10 cellular contexts compared by ENCODE assay signal in genomic region chr2:203240491-203240890, GRCh38. TPM values are rescaled to one million over a fixed set of nuclear protein-coding genes. Genes with fewer than 3 reads are reported as not detected.
DNase-seq lines count a peak whose midpoint lies in the region; ATAC-seq and TF ChIP-seq lines count a peak whose summit lies in the region.
"Had no signal": no experiment of that assay in that cellular context is flagged by ENCODE, and none has a peak within 500 bp of the region (broad histone marks: within the 10 kb centered on the region; RNA-seq: fewer than 3 reads in every experiment).

No MANE protein-coding gene starts in this region.

- TF ChIP-seq CTCF in Panc1 (IDR thresholded peaks at IDR 0.05) (no peak), endothelial cell (IDR thresholded peaks at IDR 0.05; ENCODE audit: unreplicated experiment) (no peak), gastrocnemius medialis (IDR thresholded peaks at IDR 0.05 in 4 of 5, conservative IDR thresholded peaks at IDR 0.05 in 1 of 5) (no peak)

- ATAC-seq in Panc1 (no peak), gastrocnemius medialis (no peak)

- no TSS peak for BruUV-seq in Panc1 (replicated peaks; lab: Mats Ljungman, UMichigan)

- DNase-seq in T-helper 1 cell (no peak), Panc1 (ENCODE audit: low read depth, low spot score) (no peak), endothelial cell (ENCODE audit: low spot score) (no peak), gastrocnemius medialis (no peak), COR-L47 (lab: John Stamatoyannopoulos, UW) (no peak), NOMO-1 treated with DMSO at 0.1 percent for 48 hours (lab: John Stamatoyannopoulos, UW; ENCODE audit: unreplicated experiment) (no peak)
- no peak for DNase-seq in activated effector memory CD4-positive, alpha-beta T cell treated with anti-CD3 and anti-CD28 coated beads, Interleukin-2, amount 50 U/mL, for 16 hours
- DNase-seq: NCI-H82; stimulated activated CD4-positive, alpha-beta T cell treated with anti-CD3 and anti-CD28 coated beads, Interleukin-4, amount 100 ng/mL, for 1 hour had no signal

- H3K27ac Mint-ChIP-seq in T-helper 1 cell treated with Interleukin-12 subunit alpha and Interleukin-12 subunit beta and Interleukin-4 antibody, amounts not matched to agents 30 μg/mL and 1 μg/mL, for 36 hours, result peak overlapping the region; percentile 98
- H3K27ac Mint-ChIP-seq in endothelial cell (ENCODE audit: unreplicated experiment), result peak overlapping the region; percentile 71

- H3K4me3 ChIP-seq in Panc1 (ENCODE audit: low read depth in 2 of 2, low read length in 2 of 2) (peak overlapping the region; percentile 92 to 100), gastrocnemius medialis (peak overlapping the region in 1 of 4 donors; percentile 80)

- H3K36me3 ChIP-seq in Panc1 (ENCODE audit: control insufficient read depth, insufficient read depth, low read length) (no peaks in the 10 kb centered on the region; the same call in 1 of the 2 replicates), gastrocnemius medialis (peaks cover 0 to 10% of the 10 kb centered on the region in 2 donors)

- H3K36me3 Mint-ChIP-seq in T-helper 1 cell treated with Interleukin-12 subunit alpha and Interleukin-12 subunit beta and Interleukin-4 antibody, amounts not matched to agents 30 μg/mL and 1 μg/mL, for 36 hours (ENCODE audit: low read depth), result peaks cover 31% of the 10 kb centered on the region
- H3K36me3 Mint-ChIP-seq in endothelial cell (ENCODE audit: low read depth, unreplicated experiment), result peaks cover 9% of the 10 kb centered on the region

- H3K27me3 Mint-ChIP-seq in T-helper 1 cell treated with Interleukin-12 subunit alpha and Interleukin-12 subunit beta and Interleukin-4 antibody, amounts not matched to agents 30 μg/mL and 1 μg/mL, for 36 hours (ENCODE audit: low read depth), result no peaks in the 10 kb centered on the region
- H3K27me3 Mint-ChIP-seq in endothelial cell (ENCODE audit: unreplicated experiment), result peaks cover 9% of the 10 kb centered on the region

- peaks cover 35% of the 10 kb centered on the region for H3K4me1 Mint-ChIP-seq in T-helper 1 cell treated with Interleukin-12 subunit alpha and Interleukin-12 subunit beta and Interleukin-4 antibody, amounts not matched to agents 30 μg/mL and 1 μg/mL, for 36 hours (ENCODE audit: low read depth)
- H3K4me1 Mint-ChIP-seq in endothelial cell (ENCODE audit: unreplicated experiment), result peaks cover 13% of the 10 kb centered on the region

- H3K4me3 Mint-ChIP-seq in T-helper 1 cell treated with Interleukin-12 subunit alpha and Interleukin-12 subunit beta and Interleukin-4 antibody, amounts not matched to agents 30 μg/mL and 1 μg/mL, for 36 hours, result peak overlapping the region; percentile 95
- peak overlapping the region; percentile 96 for H3K4me3 Mint-ChIP-seq in endothelial cell (ENCODE audit: unreplicated experiment)

- POLR2A ChIA-PET in Panc1 (lab: Charles Lee), result no interaction called here

- H3K9me3 Mint-ChIP-seq in T-helper 1 cell treated with Interleukin-12 subunit alpha and Interleukin-12 subunit beta and Interleukin-4 antibody, amounts not matched to agents 30 μg/mL and 1 μg/mL, for 36 hours, result no peaks in the 10 kb centered on the region
- no peaks in the 10 kb centered on the region for H3K9me3 Mint-ChIP-seq in endothelial cell (ENCODE audit: unreplicated experiment)

- H3K27me3 ChIP-seq in Panc1 (ENCODE audit: control insufficient read depth, insufficient read depth, low read length) (no peaks in the 10 kb centered on the region), gastrocnemius medialis (no peaks in the 10 kb centered on the region)

- peak overlapping the region; percentile 95 for H3K27ac ChIP-seq in Panc1 (ENCODE audit: low read length)
- peak overlapping the region in 3 of 4 donors; percentile 92 to 97 (median 95) for H3K27ac ChIP-seq in gastrocnemius medialis

- CTCF ChIA-PET in Panc1 (lab: Charles Lee), result no interaction called here

- intact Hi-C loops in Panc1 (cut with micrococcal nuclease; ENCODE audit: unreplicated experiment), result no loop called here
- intact Hi-C loops in gastrocnemius medialis (cut with DNase I; ENCODE audit: low total_unique reads), result no loop called here

- H3K4me1 ChIP-seq in Panc1 (ENCODE audit: control insufficient read depth, insufficient read depth, low read length), result peaks cover 15% of the 10 kb centered on the region
- H3K4me1 ChIP-seq in gastrocnemius medialis, result peaks cover 12 to 16% of the 10 kb centered on the region in 2 donors

- in situ Hi-C loops in Panc1 (cut with HindIII; ENCODE audit: low pct_unique_long_range_greater_than_20kb, low sequenced_read_pairs) (no loop called here), gastrocnemius medialis (cut with MboI; ENCODE audit: low sequenced_read_pairs in 4 of 4) (loop anchor here in 3 of 4 donors (10.0 to 25.0 kb wide), 2 partner anchors 326 to 572 kb away; partner anchors contain the start of genes CARF (in 1 of the 3) and WDR12 (in 1 of the 3))

- TF ChIP-seq POLR2A in gastrocnemius medialis (IDR thresholded peaks at IDR 0.05), result no peak

- H3K9me3 ChIP-seq in Panc1 (ENCODE audit: control insufficient read depth, insufficient read depth, low read depth, low read length) (no peaks in the 10 kb centered on the region), gastrocnemius medialis (no peaks in the 10 kb centered on the region)

RNA-seq across cellular contexts. Expression of gene CYP20A1, which starts 1.7 kb away (rescaled TPM):
- total RNA-seq in Panc1 (2021; ENCODE audit: unreplicated experiment), result 19.8 TPM
- polyA plus RNA-seq in Panc1 (2012; ENCODE audit: insufficient read length), result 11.3 TPM
- total RNA-seq in endothelial cell (ENCODE audit: unreplicated experiment), result 15.2 TPM
- 10 to 100 TPM; 12.4 to 24.4 (median 17.7) TPM for total RNA-seq in gastrocnemius medialis
